Comparison of ENCODE assay signal across 14 cellular contexts in the genomic region with DNA sequence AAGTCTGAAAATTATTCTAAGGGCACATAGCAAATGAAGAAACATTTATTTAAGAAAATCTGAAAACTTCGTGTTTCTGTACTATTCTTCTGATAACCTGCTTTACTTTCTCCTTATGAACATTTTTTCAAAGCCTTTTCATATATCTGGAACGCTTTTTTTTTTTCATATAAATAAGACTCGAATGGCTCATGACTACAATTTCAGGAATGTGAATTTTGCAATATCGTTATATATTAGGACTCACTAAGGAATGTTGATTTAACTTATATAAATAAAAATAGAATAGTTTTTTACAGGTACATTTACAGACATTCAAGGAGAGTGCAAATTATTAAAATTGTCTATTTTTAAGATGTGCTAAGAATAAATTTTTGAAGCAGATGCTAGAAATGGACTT. TPM values are rescaled to one million over a fixed set of nuclear protein-coding genes. Genes with fewer than 3 reads are reported as not detected.
DNase-seq lines count a peak whose midpoint lies in the region; ATAC-seq and TF ChIP-seq lines count a peak whose summit lies in the region.
"Had no signal": no experiment of that assay in that cellular context is flagged by ENCODE, and none has a peak within 500 bp of the region (broad histone marks: within the 10 kb centered on the region; RNA-seq: fewer than 3 reads in every experiment).

No MANE protein-coding gene starts in this region.

- peaks cover 35% of the 10 kb centered on the region for H3K36me3 Mint-ChIP-seq in activated naive CD8-positive, alpha-beta T cell treated with anti-CD3 and anti-CD28 coated beads for 36 hours
- peaks cover 34% of the 10 kb centered on the region for H3K36me3 Mint-ChIP-seq in activated naive CD8-positive, alpha-beta T cell treated with anti-CD3 and anti-CD28 coated beads, Interleukin-2, amount 50 U/mL, for 24 hours (ENCODE audit: low read depth)
- H3K36me3 Mint-ChIP-seq in stimulated activated naive B cell treated with anti-CD40 and anti-IgM and Interleukin-4, amounts not matched to agents 10 μg/mL and 1 μg/mL and 100 μg/mL, for 72 hours = peaks cover 24 to 33% of the 10 kb centered on the region in 2 donors

- no peak for ATAC-seq in activated naive CD8-positive, alpha-beta T cell treated with anti-CD3 and anti-CD28 coated beads, Interleukin-2, amount 50 U/mL, for 24 hours
- no peak for ATAC-seq in stimulated activated naive B cell treated with anti-CD40 and anti-IgM and Interleukin-4, amounts not matched to agents 10 μg/mL and 1 μg/mL and 100 μg/mL, for 72 hours (replicated peaks)
- no peak for ATAC-seq in HG03342 (IDR thresholded peaks at IDR 0.05; ENCODE audit: unreplicated experiment)

- in situ Hi-C loops in astrocyte of the cerebellum (cut with HindIII; ENCODE audit: low sequenced_read_pairs) = loop anchor here (25.0 kb wide), 1 partner anchor 279 kb away; no protein-coding TSS in a partner anchor

- TF ChIP-seq CTCF in astrocyte of the cerebellum (IDR thresholded peaks at IDR 0.05; ENCODE audit: low read depth, low read length, missing control alignments) (no peak), foreskin fibroblast (IDR thresholded peaks at IDR 0.05; ENCODE audit: low read depth, low read length) (no peak)

- H3K4me3 ChIP-seq in astrocyte of the cerebellum (ENCODE audit: low read depth, low read length) (no peak overlapping the region), foreskin fibroblast (ENCODE audit: low read depth in 1 of 2, low read length in 2 of 2) (no peak overlapping the region)
- H3K4me3 ChIP-seq: smooth muscle cell had no signal

- H3K27ac Mint-ChIP-seq in activated naive CD8-positive, alpha-beta T cell treated with anti-CD3 and anti-CD28 coated beads for 36 hours = peak overlapping the region; percentile 75
- H3K27ac Mint-ChIP-seq in activated naive CD8-positive, alpha-beta T cell treated with anti-CD3 and anti-CD28 coated beads, Interleukin-2, amount 50 U/mL, for 24 hours = no peak overlapping the region
- H3K27ac Mint-ChIP-seq in stimulated activated naive B cell treated with anti-CD40 and anti-IgM and Interleukin-4, amounts not matched to agents 10 μg/mL and 1 μg/mL and 100 μg/mL, for 72 hours = peak overlapping the region; percentile 20

- DNase-seq in activated naive CD8-positive, alpha-beta T cell treated with anti-CD3 and anti-CD28 coated beads for 36 hours = no peak
- no peak for DNase-seq in activated naive CD8-positive, alpha-beta T cell treated with anti-CD3 and anti-CD28 coated beads, Interleukin-2, amount 50 U/mL, for 24 hours
- DNase-seq in astrocyte of the cerebellum (ENCODE audit: low read depth) (peak; percentile 22), foreskin fibroblast (peak; percentile 37 to 76), DMS79 (lab: John Stamatoyannopoulos, UW) (no peak), amygdala (lab: John Stamatoyannopoulos, UW) (no peak)
- DNase-seq in stimulated activated naive B cell treated with anti-CD40 and anti-IgM and Interleukin-4, amounts not matched to agents 10 μg/mL and 1 μg/mL and 100 μg/mL, for 72 hours = no peak
- DNase-seq: activated CD8-positive, alpha-beta memory T cell treated with anti-CD3 and anti-CD28 coated beads for 24 hours; activated naive CD4-positive, alpha-beta T cell; erythroblast; NCI-H2081 treated with DMSO at 0.1 percent for 48 hours; occipital lobe had no signal

- no peaks in the 10 kb centered on the region for H3K9me3 Mint-ChIP-seq in activated naive CD8-positive, alpha-beta T cell treated with anti-CD3 and anti-CD28 coated beads for 36 hours
- H3K9me3 Mint-ChIP-seq in activated naive CD8-positive, alpha-beta T cell treated with anti-CD3 and anti-CD28 coated beads, Interleukin-2, amount 50 U/mL, for 24 hours = no peaks in the 10 kb centered on the region
- H3K9me3 Mint-ChIP-seq in stimulated activated naive B cell treated with anti-CD40 and anti-IgM and Interleukin-4, amounts not matched to agents 10 μg/mL and 1 μg/mL and 100 μg/mL, for 72 hours = no peaks in the 10 kb centered on the region

- H3K4me1 Mint-ChIP-seq in activated naive CD8-positive, alpha-beta T cell treated with anti-CD3 and anti-CD28 coated beads for 36 hours = peaks cover 60% of the 10 kb centered on the region
- H3K4me1 Mint-ChIP-seq in activated naive CD8-positive, alpha-beta T cell treated with anti-CD3 and anti-CD28 coated beads, Interleukin-2, amount 50 U/mL, for 24 hours = peaks cover 60% of the 10 kb centered on the region
- peaks cover 28 to 52% of the 10 kb centered on the region in 2 donors for H3K4me1 Mint-ChIP-seq in stimulated activated naive B cell treated with anti-CD40 and anti-IgM and Interleukin-4, amounts not matched to agents 10 μg/mL and 1 μg/mL and 100 μg/mL, for 72 hours

- no peaks in the 10 kb centered on the region for H3K27me3 Mint-ChIP-seq in activated naive CD8-positive, alpha-beta T cell treated with anti-CD3 and anti-CD28 coated beads for 36 hours
- no peaks in the 10 kb centered on the region for H3K27me3 Mint-ChIP-seq in activated naive CD8-positive, alpha-beta T cell treated with anti-CD3 and anti-CD28 coated beads, Interleukin-2, amount 50 U/mL, for 24 hours
- no peaks in the 10 kb centered on the region for H3K27me3 Mint-ChIP-seq in stimulated activated naive B cell treated with anti-CD40 and anti-IgM and Interleukin-4, amounts not matched to agents 10 μg/mL and 1 μg/mL and 100 μg/mL, for 72 hours

- H3K4me3 Mint-ChIP-seq in activated naive CD8-positive, alpha-beta T cell treated with anti-CD3 and anti-CD28 coated beads for 36 hours = no peak overlapping the region
- H3K4me3 Mint-ChIP-seq in activated naive CD8-positive, alpha-beta T cell treated with anti-CD3 and anti-CD28 coated beads, Interleukin-2, amount 50 U/mL, for 24 hours = no peak overlapping the region
- H3K4me3 Mint-ChIP-seq in stimulated activated naive B cell treated with anti-CD40 and anti-IgM and Interleukin-4, amounts not matched to agents 10 μg/mL and 1 μg/mL and 100 μg/mL, for 72 hours = no peak overlapping the region

RNA-seq across cellular contexts. Expression of a gene that starts 42.9 kb away (rescaled TPM):
- 10 to 100 TPM; 82.2 to 84.6 TPM for total RNA-seq in activated naive CD8-positive, alpha-beta T cell treated with anti-CD3 and anti-CD28 coated beads for 36 hours

Comparison
In these comparisons a context has a peak if more than half of its experiments do, and no peak if none do; other contexts are left out.
1. DNase-seq: peak in astrocyte of the cerebellum (single experiment) and foreskin fibroblast (2 of 2); none in activated naive CD8-positive, alpha-beta T cell treated with anti-CD3 and anti-CD28 coated beads for 36 hours (single experiment), activated naive CD8-positive, alpha-beta T cell treated with anti-CD3 and anti-CD28 coated beads, Interleukin-2, amount 50 U/mL, for 24 hours (single experiment), stimulated activated naive B cell treated with anti-CD40 and anti-IgM and Interleukin-4, amounts not matched to agents 10 μg/mL and 1 μg/mL and 100 μg/mL, for 72 hours (single experiment), DMS79 (single experiment) and amygdala (0 of 56).